Comparison of ENCODE assay signal across 14 cellular contexts in genomic region chr10:70589762-70590662, GRCh38. TPM values are rescaled to one million over a fixed set of nuclear protein-coding genes. Genes with fewer than 3 reads are reported as not detected.
DNase-seq lines count a peak whose midpoint lies in the region; ATAC-seq, FAIRE-seq and TF ChIP-seq lines count a peak whose summit lies in the region.
"Had no signal": no experiment of that assay in that cellular context is flagged by ENCODE, and none has a peak within 500 bp of the region (broad histone marks: within the 10 kb centered on the region; RNA-seq: fewer than 3 reads in every experiment).

No MANE protein-coding gene starts in this region.

- H3K18ac ChIP-seq in H9 (ENCODE audit: insufficient read length, low read depth, low read length), result no peak overlapping the region

- peaks cover 19 to 28% of the 10 kb centered on the region in 2 experiments for H3K4me1 Mint-ChIP-seq in H9
- H3K4me1 Mint-ChIP-seq in activated T-cell treated with anti-CD3 and anti-CD28 coated beads, Interleukin-2, amount 50 U/mL, for 4 hours (ENCODE audit: low read depth), result peaks cover 9% of the 10 kb centered on the region

- H4K8ac ChIP-seq in H9 (replicated peaks; ENCODE audit: insufficient read length, low read depth, low read length), result no peak overlapping the region

- no peak overlapping the region for H2BK120ac ChIP-seq in H9 (ENCODE audit: low read depth, low read length, poor library complexity, severe bottlenecking)

- H3K27me3 ChIP-seq in SJCRH30 (no peaks in the 10 kb centered on the region), heart right ventricle (no peaks in the 10 kb centered on the region), H9 (ENCODE audit: insufficient read depth, low read length) (no peaks in the 10 kb centered on the region)

- H3K4ac ChIP-seq in H9 (ENCODE audit: low read depth, low read length), result no peak overlapping the region

- H2AK5ac ChIP-seq in H9 (ENCODE audit: insufficient read length, low read length), result no peak overlapping the region

- TF ChIP-seq CTCF in heart right ventricle (IDR thresholded peaks at IDR 0.05), result no peak
- TF ChIP-seq CTCF in H9 (conservative IDR thresholded peaks at IDR 0.05), result no peak

- no peak overlapping the region for H3K23ac ChIP-seq in H9 (ENCODE audit: insufficient read length, low read depth, low read length)

- no peak overlapping the region for H2AFZ ChIP-seq in H9 (ENCODE audit: low read length)

- no peak overlapping the region for H2BK5ac ChIP-seq in H9 (ENCODE audit: insufficient read length, low read length)

- no peak overlapping the region for H2BK20ac ChIP-seq in H9 (ENCODE audit: low read depth, low read length, poor library complexity, severe bottlenecking)

- H3K9ac ChIP-seq in H9 (ENCODE audit: extremely low read depth, insufficient read length, low read length), result no peak overlapping the region
- H3K9ac ChIP-seq: SK-N-SH had no signal

- no peaks in the 10 kb centered on the region for H4K20me1 ChIP-seq in H9 (ENCODE audit: control insufficient read depth, insufficient read depth, insufficient read length)

- no peak overlapping the region for H2BK15ac ChIP-seq in H9 (ENCODE audit: low read depth, low read length)

- intact Hi-C loops in heart right ventricle (cut with DNase I), result no loop called here

- peak; percentile 5 for FAIRE-seq in GM18507 (lab: Jason Lieb, UNC)
- FAIRE-seq: endothelial cell of umbilical vein had no signal

- no peak overlapping the region for H3T11ph ChIP-seq in H9 (ENCODE audit: low read length)

- no peak overlapping the region for H4K91ac ChIP-seq in H9 (ENCODE audit: insufficient read length, low read depth, low read length)

- H3K4me3 ChIP-seq in SJCRH30 (no peak overlapping the region), heart right ventricle (no peak overlapping the region)

- H3K27ac Mint-ChIP-seq in H9, result no peak overlapping the region
- H3K27ac Mint-ChIP-seq: activated T-helper 2 cell treated with anti-CD3 and anti-CD28 coated beads, Interferon-gamma antibody, Interleukin-2, Interleukin-4, amounts not matched to agents 10 μg/mL and 5 μg/mL and 100 μg/mL, durations not matched to agents 14 hours and 24 hours and 36 hours had no signal

- 63 to 73% methylated on average over 5 of the region's 5 CpGs for WGBS in heart right ventricle, 2 donors
- WGBS in H9 (ENCODE audit: extremely low coverage, insufficient read length, low lambda C conversion rate), result no CpG with 5 or more reads among the region's 5 CpGs

- no peak overlapping the region for H3K14ac ChIP-seq in H9 (ENCODE audit: insufficient read depth, low read length)

- H3K36me3 Mint-ChIP-seq in H9 (ENCODE audit: insufficient read depth in 1 of 3, low read depth in 3 of 3), result no peaks in the 10 kb centered on the region
- H3K36me3 Mint-ChIP-seq in activated T-cell treated with anti-CD3 and anti-CD28 coated beads, Interleukin-2, amount 50 U/mL, for 4 hours (ENCODE audit: insufficient read depth), result peaks cover 1% of the 10 kb centered on the region

- no peak overlapping the region for H3K56ac ChIP-seq in H9 (ENCODE audit: insufficient read length, low read depth, low read length)

- ATAC-seq in heart right ventricle (peak; percentile 47 to 87 (median 80)), HG03159 (IDR thresholded peaks at IDR 0.05; ENCODE audit: unreplicated experiment) (no peak)
- ATAC-seq in activated T-cell treated with anti-CD3 and anti-CD28 coated beads, Interleukin-2, amount 50 U/mL, for 4 hours, result no peak

- H3K36me3 ChIP-seq in SJCRH30 (no peaks in the 10 kb centered on the region), heart right ventricle (no peaks in the 10 kb centered on the region)
- H3K36me3 ChIP-seq: neutrophil had no signal

- H3K27ac ChIP-seq in SJCRH30, result peak overlapping the region; percentile 91
- H3K27ac ChIP-seq in heart right ventricle, result peak overlapping the region; percentile 33 to 89 (median 76)
- H3K27ac ChIP-seq in H9 (ENCODE audit: insufficient read length, low read depth, low read length), result no peak overlapping the region
- H3K27ac ChIP-seq: neutrophil had no signal

- no peak for DNase-seq in GM18507 (ENCODE audit: extremely low spot score, insufficient read length, low read depth)
- peak; percentile 82 to 95 for DNase-seq in SJCRH30
- DNase-seq in heart right ventricle, result peak in 1 of 2 donors; percentile 80
- DNase-seq in putamen (ENCODE audit: low spot score), result peak; percentile 49
- DNase-seq in H9, result no peak
- DNase-seq in epidermal melanocyte (ENCODE audit: insufficient read length, low spot score), result no peak
- DNase-seq in activated T-cell treated with anti-CD3 and anti-CD28 coated beads, Interleukin-2, amount 50 U/mL, for 4 hours, result no peak
- DNase-seq: islet precursor cell, NCI-H774, SK-N-SH had no signal

- H3K23me2 ChIP-seq in H9 (ENCODE audit: insufficient read length, low read depth, low read length, poor library complexity, severe bottlenecking), result no peaks in the 10 kb centered on the region

- no peaks in the 10 kb centered on the region for H3K9me3 Mint-ChIP-seq in H9
- H3K9me3 Mint-ChIP-seq in activated T-cell treated with anti-CD3 and anti-CD28 coated beads, Interleukin-2, amount 50 U/mL, for 4 hours, result no peaks in the 10 kb centered on the region
- H3K9me3 Mint-ChIP-seq: activated T-helper 2 cell treated with anti-CD3 and anti-CD28 coated beads, Interferon-gamma antibody, Interleukin-2, Interleukin-4, amounts not matched to agents 10 μg/mL and 5 μg/mL and 100 μg/mL, durations not matched to agents 14 hours and 24 hours and 36 hours had no signal

- H2BK12ac ChIP-seq in H9 (ENCODE audit: insufficient read length, low read depth, low read length), result no peak overlapping the region

- H3K79me1 ChIP-seq in H9 (ENCODE audit: insufficient read depth, low read depth, low read length, poor library complexity, severe bottlenecking), result no peaks in the 10 kb centered on the region

- no peak overlapping the region for H4K5ac ChIP-seq in H9 (ENCODE audit: insufficient read length, low read depth, low read length)

- H3K4me3 Mint-ChIP-seq in H9, result no peak overlapping the region
- H3K4me3 Mint-ChIP-seq in activated T-cell treated with anti-CD3 and anti-CD28 coated beads, Interleukin-2, amount 50 U/mL, for 4 hours, result no peak overlapping the region

- no peaks in the 10 kb centered on the region for H3K79me2 ChIP-seq in H9 (ENCODE audit: insufficient read depth, low read length)

- H3K27me3 Mint-ChIP-seq in H9 (ENCODE audit: low read depth), result peaks cover 3% of the 10 kb centered on the region; the same call in 1 of the 2 replicates
- no peaks in the 10 kb centered on the region for H3K27me3 Mint-ChIP-seq in activated T-cell treated with anti-CD3 and anti-CD28 coated beads, Interleukin-2, amount 50 U/mL, for 4 hours (ENCODE audit: low read depth)

- H3K9me3 ChIP-seq in SJCRH30 (replicated peaks) (no peaks in the 10 kb centered on the region), heart right ventricle (no peaks in the 10 kb centered on the region), H9 (ENCODE audit: control insufficient read depth, low read depth, low read length) (no peaks in the 10 kb centered on the region)
- H3K9me3 ChIP-seq: neutrophil, SK-N-SH had no signal

- H3K4me1 ChIP-seq in SJCRH30 (peaks cover 51% of the 10 kb centered on the region), heart right ventricle (peaks cover 2 to 48% (median 41%) of the 10 kb centered on the region in 9 donors), H9 (ENCODE audit: insufficient read depth, low read length) (peaks cover 4% of the 10 kb centered on the region; the same call in 1 of the 2 replicates)

- H3K4me2 ChIP-seq in H9 (ENCODE audit: insufficient read depth, insufficient read length, low read length), result no peak overlapping the region
- H3K4me2 ChIP-seq: SK-N-SH had no signal

RNA-seq across cellular contexts. Expression of gene PRF1, which starts 12.5 kb away (rescaled TPM):
- total RNA-seq in SJCRH30 (2014; rRNA removed; shearing (Covaris generic)), result not detected in 2 replicates
- total RNA-seq in heart right ventricle (10 to 100 TPM in 1 of 10 donors, 1 to 10 TPM in 5, under 1 TPM in 4; 0.33 to 13.8 (median 1.2) TPM), H9 (2021) (0.18 TPM in 1 of 2 replicates, not detected in the other)
- polyA plus RNA-seq in heart right ventricle, result 1 to 10 TPM in 1 of 2 donors, under 1 TPM in 1; 0.61 to 1.5 TPM
- 10 to 100 TPM; 15.7 to 57.6 (median 36.6) TPM for total RNA-seq in activated T-cell treated with anti-CD3 and anti-CD28 coated beads, Interleukin-2, amount 50 U/mL, for 4 hours
- total RNA-seq: endothelial cell of umbilical vein had no signal
- polyA plus RNA-seq: endothelial cell of umbilical vein, SK-N-SH had no signal

Comparison
In these comparisons a context has a peak if more than half of its experiments do, and no peak if none do; other contexts are left out.
1. DNase-seq: peak in SJCRH30 (2 of 2) and putamen (single experiment); none in GM18507 (single experiment), H9 (single experiment), epidermal melanocyte (single experiment) and activated T-cell treated with anti-CD3 and anti-CD28 coated beads, Interleukin-2, amount 50 U/mL, for 4 hours (single experiment).
2. ATAC-seq: peak in heart right ventricle (8 of 8); none in HG03159 (single experiment) and activated T-cell treated with anti-CD3 and anti-CD28 coated beads, Interleukin-2, amount 50 U/mL, for 4 hours (0 of 2).